29 cellular contexts compared by ENCODE assay signal in genomic region chr10:128563387-128563786, GRCh38.
"Had no signal": no experiment of that assay in that cellular context is flagged by ENCODE, and none has a peak within 500 bp of the region (broad histone marks: within the 10 kb centered on the region; RNA-seq: fewer than 3 reads in every experiment).

No MANE protein-coding gene starts in this region.

- DNase-seq: activated B cell treated with CpG ODN at 0.5 μM for 24 hours; activated CD4-positive, alpha-beta T cell treated with anti-CD3 and anti-CD28 coated beads for 48 hours; activated CD4-positive, alpha-beta T cell treated with anti-CD3 and anti-CD28 coated beads, Interleukin-2, amount 50 U/mL, for 1 hour; activated CD4-positive, alpha-beta T cell treated with anti-CD3 and anti-CD28 coated beads, Interleukin-2, amount 50 U/mL, for 48 hours; activated CD8-positive, alpha-beta memory T cell treated with anti-CD3 and anti-CD28 coated beads, Interleukin-2, amount 50 U/mL, for 48 hours; activated gamma-delta T cell; activated naive CD4-positive, alpha-beta T cell; activated naive CD4-positive, alpha-beta T cell treated with anti-CD3 and anti-CD28 coated beads, Interleukin-2, amount 10 ng/mL, durations not matched to agents 7 days and 5 days; activated naive CD8-positive, alpha-beta T cell treated with anti-CD3 and anti-CD28 coated beads, Interleukin-2, amount 10 ng/mL, durations not matched to agents 7 days and 5 days; activated T-cell treated with anti-CD3 and anti-CD28 coated beads for 4 hours; activated T-cell treated with anti-CD3 and anti-CD28 coated beads, Interleukin-2, amount 50 U/mL, for 24 hours; activated T-cell treated with anti-CD3 and anti-CD28 coated beads, Interleukin-2, amount 50 U/mL, for 72 hours; cortex of kidney; dermis blood vessel endothelial cell; effector CD4-positive, alpha-beta T cell; effector memory CD8-positive, alpha-beta T cell; esophagus squamous epithelium; foreskin melanocyte; heart right ventricle; T-helper 1 cell; T-helper 17 cell; T1000; WERI-Rb-1 had no signal

- H3K4me3 Mint-ChIP-seq: activated B cell treated with CpG ODN at 0.5 μM for 24 hours; activated naive CD4-positive, alpha-beta T cell treated with anti-CD3 and anti-CD28 coated beads, Interleukin-2, amount 10 ng/mL, durations not matched to agents 7 days and 5 days; activated naive CD8-positive, alpha-beta T cell treated with anti-CD3 and anti-CD28 coated beads, Interleukin-2, amount 10 ng/mL, durations not matched to agents 7 days and 5 days; activated T-cell treated with anti-CD3 and anti-CD28 coated beads, Interleukin-2, amount 50 U/mL, for 24 hours; activated T-cell treated with anti-CD3 and anti-CD28 coated beads, Interleukin-2, amount 50 U/mL, for 72 hours; brain; central memory CD8-positive, alpha-beta T cell; effector memory CD8-positive, alpha-beta T cell; T-helper 17 cell; T-helper 2 cell treated with Interferon-gamma antibody and Interleukin-4, amounts not matched to agents 5 μg/mL and 100 μg/mL, for 36 hours had no signal

- H3K27me3 Mint-ChIP-seq: activated B cell treated with CpG ODN at 0.5 μM for 24 hours; activated naive CD4-positive, alpha-beta T cell treated with anti-CD3 and anti-CD28 coated beads, Interleukin-2, amount 10 ng/mL, durations not matched to agents 7 days and 5 days; activated naive CD8-positive, alpha-beta T cell treated with anti-CD3 and anti-CD28 coated beads, Interleukin-2, amount 10 ng/mL, durations not matched to agents 7 days and 5 days; activated T-cell treated with anti-CD3 and anti-CD28 coated beads, Interleukin-2, amount 50 U/mL, for 24 hours; central memory CD8-positive, alpha-beta T cell had no signal

- H3K36me3 Mint-ChIP-seq: activated naive CD4-positive, alpha-beta T cell treated with anti-CD3 and anti-CD28 coated beads, Interleukin-2, amount 10 ng/mL, durations not matched to agents 7 days and 5 days; activated naive CD4-positive, alpha-beta T cell treated with anti-CD3 and anti-CD28 coated beads, Interleukin-2, amount 50 U/mL, for 72 hours; activated naive CD8-positive, alpha-beta T cell treated with anti-CD3 and anti-CD28 coated beads, Interleukin-2, amount 10 ng/mL, durations not matched to agents 7 days and 5 days had no signal

- H3K4me1 Mint-ChIP-seq: activated B cell treated with CpG ODN at 0.5 μM for 24 hours; activated naive CD4-positive, alpha-beta T cell treated with anti-CD3 and anti-CD28 coated beads, Interleukin-2, amount 10 ng/mL, durations not matched to agents 7 days and 5 days; activated naive CD8-positive, alpha-beta T cell treated with anti-CD3 and anti-CD28 coated beads, Interleukin-2, amount 10 ng/mL, durations not matched to agents 7 days and 5 days; central memory CD8-positive, alpha-beta T cell; T-helper 17 cell had no signal

- ATAC-seq: activated CD4-positive, CD25-positive, alpha-beta regulatory T cell treated with anti-CD3 and anti-CD28 coated beads, Interleukin-2, amount 50 U/mL, for 24 hours; activated naive CD4-positive, alpha-beta T cell treated with anti-CD3 and anti-CD28 coated beads, Interleukin-2, amount 50 U/mL, for 72 hours; activated T-cell treated with anti-CD3 and anti-CD28 coated beads, Interleukin-2, amount 50 U/mL, for 72 hours; effector memory CD8-positive, alpha-beta T cell; gastroesophageal sphincter; heart right ventricle; T-helper 17 cell had no signal

- H3K9me3 Mint-ChIP-seq: activated naive CD4-positive, alpha-beta T cell treated with anti-CD3 and anti-CD28 coated beads, Interleukin-2, amount 10 ng/mL, durations not matched to agents 7 days and 5 days; activated naive CD8-positive, alpha-beta T cell treated with anti-CD3 and anti-CD28 coated beads, Interleukin-2, amount 10 ng/mL, durations not matched to agents 7 days and 5 days; activated T-cell treated with anti-CD3 and anti-CD28 coated beads, Interleukin-2, amount 50 U/mL, for 24 hours; effector memory CD8-positive, alpha-beta T cell; T-helper 2 cell treated with Interferon-gamma antibody and Interleukin-4, amounts not matched to agents 5 μg/mL and 100 μg/mL, for 36 hours had no signal

- H3K27ac Mint-ChIP-seq: activated B cell treated with CpG ODN at 0.5 μM for 24 hours; activated naive CD4-positive, alpha-beta T cell treated with anti-CD3 and anti-CD28 coated beads, Interleukin-2, amount 10 ng/mL, durations not matched to agents 7 days and 5 days; activated naive CD4-positive, alpha-beta T cell treated with anti-CD3 and anti-CD28 coated beads, Interleukin-2, amount 50 U/mL, for 72 hours; activated naive CD8-positive, alpha-beta T cell treated with anti-CD3 and anti-CD28 coated beads, Interleukin-2, amount 10 ng/mL, durations not matched to agents 7 days and 5 days; activated T-cell treated with anti-CD3 and anti-CD28 coated beads, Interleukin-2, amount 50 U/mL, for 24 hours; activated T-cell treated with anti-CD3 and anti-CD28 coated beads, Interleukin-2, amount 50 U/mL, for 72 hours; brain; effector memory CD8-positive, alpha-beta T cell; T-helper 17 cell; T-helper 2 cell treated with Interferon-gamma antibody and Interleukin-4, amounts not matched to agents 5 μg/mL and 100 μg/mL, for 36 hours had no signal
